In the genomic region with DNA sequence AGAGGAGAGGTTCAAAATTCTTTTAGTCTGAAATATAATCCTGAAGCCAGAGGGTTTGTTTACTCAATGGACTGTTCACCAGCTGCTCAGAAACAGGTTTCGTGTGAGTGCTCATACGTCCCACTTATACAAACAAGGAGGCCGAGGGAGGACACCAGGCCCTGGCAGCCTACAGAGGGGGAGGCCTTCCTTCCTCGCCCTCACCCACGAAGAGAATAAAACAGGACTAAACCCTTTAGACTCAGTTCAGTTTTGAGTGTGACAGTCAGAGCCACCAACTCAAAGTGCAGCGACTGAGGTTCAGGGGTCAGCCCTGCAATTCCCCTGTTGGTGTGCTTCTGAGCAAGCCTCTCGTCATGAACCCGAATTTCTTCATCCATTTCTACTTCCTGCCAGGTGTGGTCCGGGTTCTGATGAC, we compare ENCODE assay signal across 10 cellular contexts. TPM values are rescaled to one million over a fixed set of nuclear protein-coding genes. Genes with fewer than 3 reads are reported as not detected.
DNase-seq lines count a peak whose midpoint lies in the region; ATAC-seq, FAIRE-seq and TF ChIP-seq lines count a peak whose summit lies in the region.
"Had no signal": no experiment of that assay in that cellular context is flagged by ENCODE, and none has a peak within 500 bp of the region (broad histone marks: within the 10 kb centered on the region; RNA-seq: fewer than 3 reads in every experiment).

No MANE protein-coding gene starts in this region.

- ATAC-seq in HG02610 (IDR thresholded peaks at IDR 0.05; ENCODE audit: unreplicated experiment) (peak; percentile 34), GM18520 (IDR thresholded peaks at IDR 0.05; ENCODE audit: unreplicated experiment) (no peak), GM21390 (IDR thresholded peaks at IDR 0.05; ENCODE audit: unreplicated experiment) (no peak)

- peak; percentile 81 for DNase-seq in NCI-H510A (lab: John Stamatoyannopoulos, UW)
- DNase-seq in esophagus squamous epithelium (lab: John Stamatoyannopoulos, UW), result no peak
- peak; percentile 17 for DNase-seq in spleen
- no peak for DNase-seq in activated T-cell treated with anti-CD3 and anti-CD28 coated beads for 4 hours
- DNase-seq in GM19239 (ENCODE audit: insufficient read length, low spot score), result no peak
- DNase-seq: kidney had no signal

- H3K27me3 ChIP-seq in esophagus squamous epithelium (no peaks in the 10 kb centered on the region), spleen (replicated peaks in 1 of 7) (peaks cover 0 to 14% (median 0%) of the 10 kb centered on the region in 7 donors)
- H3K27me3 ChIP-seq: ascending aorta had no signal

- peaks cover 0 to 54% (median 7%) of the 10 kb centered on the region in 3 donors for H3K4me1 ChIP-seq in esophagus squamous epithelium
- H3K4me1 ChIP-seq in spleen, result no peaks in the 10 kb centered on the region
- H3K4me1 ChIP-seq: ascending aorta had no signal

- 39 to 51% methylated on average over 9 of the region's 9 CpGs for WGBS in esophagus squamous epithelium, 2 donors
- 52 to 71% (median 61%) methylated on average over 9 of the region's 9 CpGs for WGBS in spleen, 5 donors

- H3K4me3 ChIP-seq in esophagus squamous epithelium, result no peak overlapping the region
- H3K4me3 ChIP-seq in spleen, result no peak overlapping the region
- H3K4me3 ChIP-seq: ascending aorta had no signal

- no peak for FAIRE-seq in GM19239 (lab: Jason Lieb, UNC)
- FAIRE-seq: kidney had no signal

- TF ChIP-seq CTCF in esophagus squamous epithelium (IDR thresholded peaks at IDR 0.05), result no peak
- TF ChIP-seq CTCF in spleen (IDR thresholded peaks at IDR 0.05 in 8 of 11, conservative IDR thresholded peaks at IDR 0.05 in 3 of 11), result no peak

- TF ChIP-seq POLR2A in esophagus squamous epithelium (IDR thresholded peaks at IDR 0.05), result no peak
- no peak for TF ChIP-seq POLR2A in spleen (IDR thresholded peaks at IDR 0.05)

- H3K9me3 ChIP-seq in esophagus squamous epithelium (no peaks in the 10 kb centered on the region), spleen (peaks cover 0 to 34% (median 14%) of the 10 kb centered on the region in 8 donors)

- peak overlapping the region; percentile 21 to 77 (median 66) for H3K27ac ChIP-seq in esophagus squamous epithelium
- H3K27ac ChIP-seq in spleen, result no peak overlapping the region
- H3K27ac ChIP-seq: ascending aorta had no signal

- H3K36me3 ChIP-seq in esophagus squamous epithelium (no peaks in the 10 kb centered on the region), spleen (no peaks in the 10 kb centered on the region)
- H3K36me3 ChIP-seq: ascending aorta had no signal

- intact Hi-C loops in esophagus squamous epithelium (cut with DNase I), result no loop called here
- intact Hi-C loops in spleen (cut with DNase I; ENCODE audit: low total_unique reads), result no loop called here

RNA-seq across cellular contexts. Expression of gene FAM174B, which starts 17.3 kb away (rescaled TPM):
- total RNA-seq in esophagus squamous epithelium (10 to 100 TPM in 1 of 4 donors, 1 to 10 TPM in 3; 1.4 to 11.7 (median 4.2) TPM), spleen (10 to 100 TPM in 4 of 7 donors, 1 to 10 TPM in 3; 7.4 to 17.9 (median 11.2) TPM)
- 1 to 10 TPM; 2.1 to 4.8 (median 3.9) TPM for polyA plus RNA-seq in spleen

Comparison
In these comparisons a context has a peak if more than half of its experiments do, and no peak if none do; other contexts are left out.
1. DNase-seq: peak in NCI-H510A (single experiment) and spleen (single experiment); none in esophagus squamous epithelium (single experiment), activated T-cell treated with anti-CD3 and anti-CD28 coated beads for 4 hours (single experiment) and GM19239 (single experiment).
2. H3K27ac ChIP-seq: peak in esophagus squamous epithelium (4 of 4); none in spleen (0 of 8).